ENCODE assay signal across 1 cellular context in genomic region chr6:2861822-2862164, GRCh38.
TF ChIP-seq lines count a peak whose summit lies in the region.

No MANE protein-coding gene starts in this region.

TF ChIP-seq in K562, 482 proteins besides CTCF, POLR2A, EP300 and RAD21 (continued from another document):
- TF ChIP-seq HNRNPLL (IDR thresholded peaks at IDR 0.05; ENCODE audit: low read depth, low read length, poor library complexity, severe bottlenecking) (no peak), ZNF583 (CRISPR knock-in tag; IDR thresholded peaks at IDR 0.05) (no peak), ZSCAN32 (CRISPR knock-in tag; IDR thresholded peaks at IDR 0.05) (no peak)
- TF ChIP-seq, protein P1, sequence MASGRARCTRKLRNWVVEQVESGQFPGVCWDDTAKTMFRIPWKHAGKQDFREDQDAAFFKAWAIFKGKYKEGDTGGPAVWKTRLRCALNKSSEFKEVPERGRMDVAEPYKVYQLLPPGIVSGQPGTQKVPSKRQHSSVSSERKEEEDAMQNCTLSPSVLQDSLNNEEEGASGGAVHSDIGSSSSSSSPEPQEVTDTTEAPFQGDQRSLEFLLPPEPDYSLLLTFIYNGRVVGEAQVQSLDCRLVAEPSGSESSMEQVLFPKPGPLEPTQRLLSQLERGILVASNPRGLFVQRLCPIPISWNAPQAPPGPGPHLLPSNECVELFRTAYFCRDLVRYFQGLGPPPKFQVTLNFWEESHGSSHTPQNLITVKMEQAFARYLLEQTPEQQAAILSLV (tag; IDR thresholded peaks at IDR 0.05): no peak
TF ChIP-seq in K562: peak in this region for 0.
